In genomic region chr9:110950041-110950645, GRCh38 we compare ENCODE assay signal across 1 cellular context.
TF ChIP-seq lines count a peak whose summit lies in the region.

No MANE protein-coding gene starts in this region.

TF ChIP-seq in IMR-90, 13 proteins besides CTCF, POLR2A, EP300 and RAD21:
- TF ChIP-seq CHD1 (IDR thresholded peaks at IDR 0.05; ENCODE audit: low read depth, low read length), result no peak
- TF ChIP-seq NFE2L2 (IDR thresholded peaks at IDR 0.05; ENCODE audit: low read depth, low read length), result no peak
- no peak for TF ChIP-seq RCOR1 (IDR thresholded peaks at IDR 0.05; ENCODE audit: insufficient replicate concordance, low read length)
- TF ChIP-seq MAFK (IDR thresholded peaks at IDR 0.05; ENCODE audit: low read depth, low read length), result no peak
- TF ChIP-seq FOS (IDR thresholded peaks at IDR 0.05; ENCODE audit: low read depth, low read length), result no peak
- no peak for TF ChIP-seq SMC3 (IDR thresholded peaks at IDR 0.05; ENCODE audit: low read depth, low read length)
- no peak for TF ChIP-seq BHLHE40 (IDR thresholded peaks at IDR 0.05; ENCODE audit: low read depth, low read length)
- TF ChIP-seq, protein P1, sequence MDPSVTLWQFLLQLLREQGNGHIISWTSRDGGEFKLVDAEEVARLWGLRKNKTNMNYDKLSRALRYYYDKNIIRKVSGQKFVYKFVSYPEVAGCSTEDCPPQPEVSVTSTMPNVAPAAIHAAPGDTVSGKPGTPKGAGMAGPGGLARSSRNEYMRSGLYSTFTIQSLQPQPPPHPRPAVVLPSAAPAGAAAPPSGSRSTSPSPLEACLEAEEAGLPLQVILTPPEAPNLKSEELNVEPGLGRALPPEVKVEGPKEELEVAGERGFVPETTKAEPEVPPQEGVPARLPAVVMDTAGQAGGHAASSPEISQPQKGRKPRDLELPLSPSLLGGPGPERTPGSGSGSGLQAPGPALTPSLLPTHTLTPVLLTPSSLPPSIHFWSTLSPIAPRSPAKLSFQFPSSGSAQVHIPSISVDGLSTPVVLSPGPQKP (IDR thresholded peaks at IDR 0.05; ENCODE audit: borderline replicate concordance, low read depth, low read length), result no peak
- no peak for TF ChIP-seq MXI1 (IDR thresholded peaks at IDR 0.05; ENCODE audit: borderline replicate concordance, low read depth, low read length)
- TF ChIP-seq, protein P2, sequence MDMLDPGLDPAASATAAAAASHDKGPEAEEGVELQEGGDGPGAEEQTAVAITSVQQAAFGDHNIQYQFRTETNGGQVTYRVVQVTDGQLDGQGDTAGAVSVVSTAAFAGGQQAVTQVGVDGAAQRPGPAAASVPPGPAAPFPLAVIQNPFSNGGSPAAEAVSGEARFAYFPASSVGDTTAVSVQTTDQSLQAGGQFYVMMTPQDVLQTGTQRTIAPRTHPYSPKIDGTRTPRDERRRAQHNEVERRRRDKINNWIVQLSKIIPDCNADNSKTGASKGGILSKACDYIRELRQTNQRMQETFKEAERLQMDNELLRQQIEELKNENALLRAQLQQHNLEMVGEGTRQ (IDR thresholded peaks at IDR 0.05; ENCODE audit: low read depth, low read length), result no peak
